In the genomic region with DNA sequence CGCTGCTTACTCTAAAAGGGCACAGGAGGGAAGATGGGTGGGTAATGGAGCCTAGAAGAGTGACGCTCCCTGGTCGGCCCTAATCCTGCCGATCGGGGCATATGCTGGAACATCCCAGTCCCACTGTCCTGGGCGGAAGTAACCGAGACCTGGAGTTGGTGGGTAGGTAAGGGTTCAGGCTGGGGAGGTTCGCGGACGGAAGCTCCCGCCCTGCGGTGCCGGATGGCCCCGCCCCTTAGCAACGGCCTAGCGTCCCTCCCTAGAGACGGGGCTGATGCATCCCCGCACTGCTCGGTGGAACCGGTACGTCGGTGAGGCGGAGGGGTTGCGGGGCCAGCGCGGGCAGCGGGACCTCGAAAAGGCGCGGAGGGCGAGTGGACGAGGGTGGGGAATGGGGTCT, we compare ENCODE assay signal across 8 cellular contexts. TPM values are rescaled to one million over a fixed set of nuclear protein-coding genes. Genes with fewer than 3 reads are reported as not detected.
DNase-seq lines count a peak whose midpoint lies in the region; ATAC-seq and TF ChIP-seq lines count a peak whose summit lies in the region.

No MANE protein-coding gene starts in this region.

- H3K9ac ChIP-seq in mammary epithelial cell (ENCODE audit: insufficient read depth, low read length), result no peak overlapping the region

- no peaks in the 10 kb centered on the region for H4K20me1 ChIP-seq in mammary epithelial cell (ENCODE audit: insufficient read depth, low read length)

- H3K36me3 ChIP-seq in mammary epithelial cell (ENCODE audit: insufficient read depth, low read length), result no peaks in the 10 kb centered on the region
- H3K36me3 ChIP-seq in kidney epithelial cell (ENCODE audit: control insufficient read depth, insufficient read depth, low read length), result no peaks in the 10 kb centered on the region

- H3K4me1 ChIP-seq in mammary epithelial cell (ENCODE audit: insufficient read depth, low read length), result peaks cover 17% of the 10 kb centered on the region

- no peaks in the 10 kb centered on the region for H3K79me2 ChIP-seq in mammary epithelial cell (ENCODE audit: insufficient read depth, low read length)

- intact Hi-C loops in mammary epithelial cell (cut with micrococcal nuclease), result no loop called here

- TF ChIP-seq CTCF in WI38 (IDR thresholded peaks at IDR 0.05; ENCODE audit: low read depth, low read length) (no peak), mammary epithelial cell (conservative IDR thresholded peaks at IDR 0.05 in 1 of 2, IDR thresholded peaks at IDR 0.05 in 1 of 2; ENCODE audit: extremely low read depth in 1 of 2, insufficient read depth in 1 of 2, low read depth in 1 of 2, low read length in 2 of 2) (no peak), kidney epithelial cell (IDR thresholded peaks at IDR 0.05; ENCODE audit: insufficient read depth, low read length, poor library complexity, severe bottlenecking) (no peak)

- in situ Hi-C loops in mammary epithelial cell (cut with MboI; ENCODE audit: low sequenced_read_pairs in 2 of 2), result no loop called here

- dilution Hi-C loops in mammary epithelial cell (cut with HindIII; ENCODE audit: low sequenced_read_pairs), result no loop called here

- peak overlapping the region; percentile 83 for H2AFZ ChIP-seq in mammary epithelial cell (ENCODE audit: low read depth, low read length)

- no peaks in the 10 kb centered on the region for H3K27me3 ChIP-seq in mammary epithelial cell (ENCODE audit: insufficient read depth, low read length)
- H3K27me3 ChIP-seq in kidney epithelial cell (ENCODE audit: control insufficient read depth, insufficient read depth, low read length), result peaks cover 9% of the 10 kb centered on the region

- CTCF ChIA-PET in mammary epithelial cell (lab: Charles Lee; ENCODE audit: low non-redundant PET), result interaction anchor here (0.5 to 0.7 kb wide), 2 partner anchors 98 to 123 kb away, joined by 3 to 16 read pairs; no protein-coding TSS in a partner anchor

- peak overlapping the region; percentile 82 for H3K4me2 ChIP-seq in mammary epithelial cell (ENCODE audit: insufficient read depth, low read depth, low read length)

- 11% methylated on average over 26 of the region's 32 CpGs for WGBS in mammary epithelial cell (ENCODE audit: low coverage, missing lambda C conversion rate)

- no TSS peak for BruUV-seq in mammary epithelial cell (replicated peaks; lab: Mats Ljungman, UMichigan)

- H3K9me3 ChIP-seq in mammary epithelial cell (replicated peaks; ENCODE audit: insufficient read depth, low read length), result no peaks in the 10 kb centered on the region

- peak; percentile 25 for ATAC-seq in GM19468 (IDR thresholded peaks at IDR 0.05; ENCODE audit: extremely low read depth, unreplicated experiment)

- H3K27ac ChIP-seq in mammary epithelial cell (ENCODE audit: insufficient read depth, low read depth, low read length), result no peak overlapping the region

- DNase-seq in mammary epithelial cell (peak; percentile 33), kidney epithelial cell (ENCODE audit: low read depth) (no peak), GF-D8 (lab: John Stamatoyannopoulos, UW) (no peak), NCI-H2081 (lab: John Stamatoyannopoulos, UW) (no peak), NOMO-1 (lab: John Stamatoyannopoulos, UW; ENCODE audit: unreplicated experiment in 2 of 2) (no peak)
- peak; percentile 47 to 53 for DNase-seq in stimulated activated CD4-positive, alpha-beta T cell treated with anti-CD3 and anti-CD28 coated beads, Interleukin-4, amount 100 ng/mL, for 48 hours (ENCODE audit: low read depth in 2 of 2)

- H3K4me3 ChIP-seq in WI38 (ENCODE audit: low read depth, low read length), result 0 out of 2 replicates have a peak overlapping the region, but pooled peaks have one; percentile 17
- H3K4me3 ChIP-seq in mammary epithelial cell (replicated peaks in 1 of 3; ENCODE audit: insufficient read depth in 1 of 3, low read depth in 2 of 3, low read length in 3 of 3), result peak overlapping the region in 2 of 3 experiments; percentile 4 to 17
- H3K4me3 ChIP-seq in kidney epithelial cell (ENCODE audit: low read depth, low read length), result peak overlapping the region; percentile 36

RNA-seq across cellular contexts. Expression of a gene that starts 1.5 kb away (rescaled TPM):
- 1 to 10 TPM; 1.5 to 4.0 TPM for total RNA-seq in mammary epithelial cell
- 0.44 TPM for polyA plus RNA-seq in mammary epithelial cell
- polyA minus RNA-seq in mammary epithelial cell, result 2.5 TPM
- total RNA-seq in kidney epithelial cell, result 0.96 and 2.9 TPM in 2 replicates

RNA-seq across cellular contexts. Expression of a gene that starts 30.0 kb away (rescaled TPM):
- total RNA-seq in mammary epithelial cell (10 to 100 TPM in 1 of 2 donors, 1 to 10 TPM in 1; 6.7 to 11.0 TPM), kidney epithelial cell (13.2 and 13.5 TPM in 2 replicates)
- polyA plus RNA-seq in mammary epithelial cell, result 10.3 TPM
- 6.6 TPM for polyA minus RNA-seq in mammary epithelial cell

RNA-seq across cellular contexts. Expression of a gene that starts 39.2 kb away (rescaled TPM):
- total RNA-seq in mammary epithelial cell (10 to 100 TPM; 54.3 to 59.8 TPM), kidney epithelial cell (47.6 and 49.0 TPM in 2 replicates)
- 52.7 TPM for polyA plus RNA-seq in mammary epithelial cell
- 57.3 TPM for polyA minus RNA-seq in mammary epithelial cell

Comparison
In these comparisons a context has a peak if more than half of its experiments do, and no peak if none do; other contexts are left out.
1. DNase-seq: peak in mammary epithelial cell (single experiment) and stimulated activated CD4-positive, alpha-beta T cell treated with anti-CD3 and anti-CD28 coated beads, Interleukin-4, amount 100 ng/mL, for 48 hours (2 of 2); none in kidney epithelial cell (single experiment), GF-D8 (single experiment), NCI-H2081 (0 of 2) and NOMO-1 (0 of 2).
2. Peak in every context shown above with its lines, with median percentiles within 50 percentile points of each other: H3K4me3 ChIP-seq.